17 cellular contexts compared by ENCODE assay signal in genomic region chr11:115701284-115701875, GRCh38.
"Had no signal": no experiment of that assay in that cellular context is flagged by ENCODE, and none has a peak within 500 bp of the region (broad histone marks: within the 10 kb centered on the region; RNA-seq: fewer than 3 reads in every experiment).

No MANE protein-coding gene starts in this region.

- ATAC-seq: right lobe of liver, T-helper 17 cell had no signal

- H3K4me3 ChIP-seq: right lobe of liver, smooth muscle cell had no signal

- H3K27ac ChIP-seq: parathyroid adenoma, right lobe of liver had no signal

- DNase-seq: activated CD4-positive, alpha-beta memory T cell treated with anti-CD3 and anti-CD28 coated beads for 36 hours; activated CD4-positive, alpha-beta T cell treated with anti-CD3 and anti-CD28 coated beads for 48 hours; activated naive CD4-positive, alpha-beta T cell treated with Interleukin-2 at 50 U/mL for 16 hours; activated naive CD8-positive, alpha-beta T cell treated with anti-CD3 and anti-CD28 coated beads, Interleukin-2, amount 10 ng/mL, durations not matched to agents 7 days and 5 days; activated T-cell treated with anti-CD3 and anti-CD28 coated beads, Interleukin-2, amount 50 U/mL, for 48 hours; amniotic stem cell; erythroblast; foreskin fibroblast; kidney; nucleus accumbens; right lobe of liver; stimulated activated CD4-positive, alpha-beta T cell treated with anti-CD3 and anti-CD28 coated beads, Interleukin-2, amount 100 ng/mL, for 48 hours; stimulated activated naive CD4-positive, alpha-beta T cell treated with Interleukin-2 at 50 U/mL for 16 hours; SW 1271; T-helper 17 cell had no signal

- H3K36me3 ChIP-seq: right lobe of liver had no signal

- H3K4me1 ChIP-seq: parathyroid adenoma, right lobe of liver had no signal

- H3K27me3 ChIP-seq: right lobe of liver had no signal

- H3K9me3 ChIP-seq: right lobe of liver had no signal
